In genomic region chr17:72974605-72975232, GRCh38 we compare ENCODE assay signal across 23 cellular contexts.
DNase-seq lines count a peak whose midpoint lies in the region; ATAC-seq, FAIRE-seq and TF ChIP-seq lines count a peak whose summit lies in the region.
"Had no signal": no experiment of that assay in that cellular context is flagged by ENCODE, and none has a peak within 500 bp of the region (broad histone marks: within the 10 kb centered on the region; RNA-seq: fewer than 3 reads in every experiment).

No MANE protein-coding gene starts in this region.

- no peak overlapping the region for H3K27ac ChIP-seq in IMR-90 (ENCODE audit: insufficient read depth, low read length)
- H3K27ac ChIP-seq in astrocyte (ENCODE audit: low read depth, low read length): no peak overlapping the region
- H3K27ac ChIP-seq: gastroesophageal sphincter had no signal

- peaks cover 41% of the 10 kb centered on the region for H3K4me1 Mint-ChIP-seq in astrocyte (ENCODE audit: low read depth, unreplicated experiment)
- H3K4me1 Mint-ChIP-seq in activated CD4-positive, alpha-beta memory T cell treated with anti-CD3 and anti-CD28 coated beads for 36 hours (ENCODE audit: low read depth): peaks cover 5% of the 10 kb centered on the region
- H3K4me1 Mint-ChIP-seq in stimulated activated naive CD8-positive, alpha-beta T cell treated with anti-CD3 and anti-CD28 coated beads, Interleukin-15, amount 100 ng/mL, for 72 hours: peaks cover 27% of the 10 kb centered on the region

- no peak overlapping the region for H3K27ac Mint-ChIP-seq in astrocyte (ENCODE audit: unreplicated experiment)
- no peak overlapping the region for H3K27ac Mint-ChIP-seq in activated CD4-positive, alpha-beta memory T cell treated with anti-CD3 and anti-CD28 coated beads for 36 hours
- no peak overlapping the region for H3K27ac Mint-ChIP-seq in stimulated activated naive CD8-positive, alpha-beta T cell treated with anti-CD3 and anti-CD28 coated beads, Interleukin-15, amount 100 ng/mL, for 72 hours
- H3K27ac Mint-ChIP-seq: activated CD4-positive, alpha-beta memory T cell treated with anti-CD3 and anti-CD28 coated beads, Interleukin-2, amount 10 ng/mL, durations not matched to agents 7 days and 5 days; activated naive CD4-positive, alpha-beta T cell treated with anti-CD3 and anti-CD28 coated beads for 36 hours; CD8-positive, alpha-beta T cell; stimulated activated naive B cell treated with anti-CD40 and anti-IgM and Interleukin-4, amounts not matched to agents 10 μg/mL and 1 μg/mL and 100 μg/mL, for 72 hours had no signal

- no peak overlapping the region for H4K8ac ChIP-seq in IMR-90 (ENCODE audit: low read depth in 2 of 2, low read length in 2 of 2)

- H3K18ac ChIP-seq in IMR-90 (ENCODE audit: low read depth, low read length): no peak overlapping the region

- H3K23ac ChIP-seq in IMR-90 (ENCODE audit: low read depth, low read length): no peak overlapping the region

- CTCF ChIA-PET in IMR-90 (lab: Yijun Ruan, JAX): interaction anchor here (0.6 to 1.2 kb wide), 3 partner anchors 27 to 186 kb away, joined by 3 to 4 read pairs (median 3); no protein-coding TSS in a partner anchor
- CTCF ChIA-PET in activated CD4-positive, alpha-beta memory T cell treated with anti-CD3 and anti-CD28 coated beads for 36 hours (lab: Charles Lee): interaction anchor here (2.1 kb wide), 1 partner anchor 11 kb away, joined by 13 read pairs; no protein-coding TSS in a partner anchor

- H2BK5ac ChIP-seq in IMR-90 (ENCODE audit: low read depth, low read length, poor library complexity, severe bottlenecking): no peak overlapping the region

- DNase-seq in DMS53 treated with DMSO at 0.1 percent for 48 hours (lab: John Stamatoyannopoulos, UW; ENCODE audit: unreplicated experiment) (peak; percentile 56), IMR-90 (peak; percentile 83), astrocyte (ENCODE audit: low read depth) (peak; percentile 24), kidney tubule cell (ENCODE audit: low spot score) (peak; percentile 48), NCI-H2171 treated with DMSO at 0.1 percent for 48 hours (lab: John Stamatoyannopoulos, UW) (no peak), T-helper 1 cell (no peak)
- DNase-seq in activated CD4-positive, alpha-beta memory T cell treated with anti-CD3 and anti-CD28 coated beads for 36 hours: no peak
- DNase-seq in stimulated activated naive CD8-positive, alpha-beta T cell treated with anti-CD3 and anti-CD28 coated beads, Interleukin-15, amount 100 ng/mL, for 72 hours: no peak
- DNase-seq: activated CD4-positive, alpha-beta memory T cell treated with anti-CD3 and anti-CD28 coated beads, Interleukin-2, amount 10 ng/mL, durations not matched to agents 7 days and 5 days; activated CD4-positive, CD25-positive, alpha-beta regulatory T cell; activated naive CD4-positive, alpha-beta T cell treated with anti-CD3 and anti-CD28 coated beads for 36 hours; activated T-cell treated with anti-CD3 and anti-CD28 coated beads, Interleukin-2, amount 50 U/mL, for 4 hours; CD8-positive, alpha-beta T cell; erythroblast; midbrain; NCI-H1694; NCI-H2227 treated with DMSO at 0.1 percent for 48 hours; NK-92 treated with Interleukin-12 subunit alpha and Interleukin-12 subunit beta, amount 100 ng/mL, for 24 hours; SK-N-SH; stimulated activated CD4-positive, alpha-beta T cell treated with anti-CD3 and anti-CD28 coated beads, Interleukin-1b, Interleukin-23, amount 100 ng/mL, for 48 hours; stimulated activated naive B cell treated with anti-CD40 and anti-IgM and Interleukin-4, amounts not matched to agents 10 μg/mL and 1 μg/mL and 100 μg/mL, for 72 hours had no signal

- no peak for FAIRE-seq in astrocyte (lab: Jason Lieb, UNC)

- no peak overlapping the region for H2BK20ac ChIP-seq in IMR-90 (ENCODE audit: low read depth, low read length)

- H3K79me1 ChIP-seq in IMR-90 (ENCODE audit: low read depth in 1 of 2, low read length in 2 of 2): peaks cover 0 to 23% of the 10 kb centered on the region in 2 experiments; a peak in 3 of 4 replicates

- no peaks in the 10 kb centered on the region for H3K9me3 ChIP-seq in IMR-90 (ENCODE audit: control insufficient read depth, insufficient read depth, low read length)
- no peaks in the 10 kb centered on the region for H3K9me3 ChIP-seq in astrocyte (ENCODE audit: insufficient read depth, low read depth, low read length)
- H3K9me3 ChIP-seq: gastroesophageal sphincter, SK-N-SH had no signal

- no peaks in the 10 kb centered on the region for H3K79me2 ChIP-seq in astrocyte (ENCODE audit: insufficient read depth, low read length)

- WGBS in IMR-90 (ENCODE audit: extremely low coverage in 2 of 2, insufficient read length in 1 of 2), 2 experiments: no CpG with 5 or more reads among the region's 4 CpGs

- TF ChIP-seq POLR2A in IMR-90 (IDR thresholded peaks at IDR 0.05; ENCODE audit: low read depth, low read length): no peak

- H4K20me1 ChIP-seq in IMR-90 (ENCODE audit: insufficient read depth, low read length): no peaks in the 10 kb centered on the region
- H4K20me1 ChIP-seq in astrocyte (ENCODE audit: insufficient read depth, low read length): no peaks in the 10 kb centered on the region

- no peak overlapping the region for H3K4me2 ChIP-seq in IMR-90 (ENCODE audit: low read depth, low read length)
- H3K4me2 ChIP-seq in astrocyte (ENCODE audit: low read length): peak overlapping the region; percentile 10
- H3K4me2 ChIP-seq: SK-N-SH had no signal

- H2BK120ac ChIP-seq in IMR-90 (ENCODE audit: low read depth, low read length): no peak overlapping the region

- no peak overlapping the region for H3K14ac ChIP-seq in IMR-90 (replicated peaks; ENCODE audit: low read depth, low read length)

- H3K56ac ChIP-seq in IMR-90 (ENCODE audit: extremely low read depth, insufficient read depth, low read length): no peak overlapping the region

- H3K4me3 ChIP-seq in IMR-90 (ENCODE audit: insufficient read depth, low read depth, low read length) (no peak overlapping the region), astrocyte (ENCODE audit: insufficient read depth, low read depth, low read length) (no peak overlapping the region)
- H3K4me3 ChIP-seq: gastroesophageal sphincter had no signal

- H3K36me3 ChIP-seq in IMR-90 (ENCODE audit: control insufficient read depth, insufficient read depth, low read length): no peaks in the 10 kb centered on the region
- H3K36me3 ChIP-seq in astrocyte (ENCODE audit: insufficient read depth, low read length): no peaks in the 10 kb centered on the region
- H3K36me3 ChIP-seq: gastroesophageal sphincter had no signal

- no peaks in the 10 kb centered on the region for H3K27me3 Mint-ChIP-seq in astrocyte (ENCODE audit: low read depth, unreplicated experiment)
- no peaks in the 10 kb centered on the region for H3K27me3 Mint-ChIP-seq in activated CD4-positive, alpha-beta memory T cell treated with anti-CD3 and anti-CD28 coated beads for 36 hours
- H3K27me3 Mint-ChIP-seq in stimulated activated naive CD8-positive, alpha-beta T cell treated with anti-CD3 and anti-CD28 coated beads, Interleukin-15, amount 100 ng/mL, for 72 hours: no peaks in the 10 kb centered on the region
- H3K27me3 Mint-ChIP-seq: activated CD4-positive, alpha-beta memory T cell treated with anti-CD3 and anti-CD28 coated beads, Interleukin-2, amount 10 ng/mL, durations not matched to agents 7 days and 5 days; stimulated activated naive B cell treated with anti-CD40 and anti-IgM and Interleukin-4, amounts not matched to agents 10 μg/mL and 1 μg/mL and 100 μg/mL, for 72 hours had no signal

- no peak overlapping the region for H2AK5ac ChIP-seq in IMR-90 (ENCODE audit: low read depth, low read length)

- TF ChIP-seq RAD21 in IMR-90 (IDR thresholded peaks at IDR 0.05; ENCODE audit: low read length): no peak

- in situ Hi-C loops in IMR-90 (cut with MboI; ENCODE audit: low sequenced_read_pairs): loop anchor here (25.0 kb wide), 1 partner anchor 412 kb away; no protein-coding TSS in a partner anchor

- H3K9me1 ChIP-seq in IMR-90 (ENCODE audit: insufficient read depth, low read length): peaks cover 17% of the 10 kb centered on the region

- H2BK15ac ChIP-seq in IMR-90 (ENCODE audit: low read depth, low read length): no peak overlapping the region

- no peak overlapping the region for H3K9ac ChIP-seq in IMR-90 (ENCODE audit: low read depth, low read length)
- H3K9ac ChIP-seq in astrocyte (ENCODE audit: low read length): no peak overlapping the region
- H3K9ac ChIP-seq: SK-N-SH had no signal

- H2AK9ac ChIP-seq in IMR-90 (replicated peaks; ENCODE audit: low read depth, low read length, poor library complexity): no peak overlapping the region

- no peak overlapping the region for H3K4ac ChIP-seq in IMR-90 (ENCODE audit: low read depth, low read length)

- dilution Hi-C loops in IMR-90 (cut with HindIII; ENCODE audit: low sequenced_read_pairs, unreplicated experiment): no loop called here

- peaks cover 13% of the 10 kb centered on the region for H3K4me1 ChIP-seq in IMR-90 (ENCODE audit: control insufficient read depth, insufficient read depth, low read length)
- H3K4me1 ChIP-seq in astrocyte (ENCODE audit: insufficient read depth, low read length): peaks cover 22% of the 10 kb centered on the region

- H3K36me3 Mint-ChIP-seq in astrocyte (ENCODE audit: low read depth, unreplicated experiment): peaks cover 4% of the 10 kb centered on the region
- peaks cover 5% of the 10 kb centered on the region for H3K36me3 Mint-ChIP-seq in activated CD4-positive, alpha-beta memory T cell treated with anti-CD3 and anti-CD28 coated beads for 36 hours

- no peak overlapping the region for H4K5ac ChIP-seq in IMR-90 (ENCODE audit: low read depth, low read length)

- H2AFZ ChIP-seq in IMR-90 (replicated peaks; ENCODE audit: low read length, poor library complexity): no peak overlapping the region
- H2AFZ ChIP-seq in astrocyte (ENCODE audit: low read depth, low read length): no peak overlapping the region

- no peak overlapping the region for H4K91ac ChIP-seq in IMR-90 (ENCODE audit: insufficient read depth, low read depth, low read length)

- peaks cover 5% of the 10 kb centered on the region for H3K9me3 Mint-ChIP-seq in astrocyte (ENCODE audit: unreplicated experiment)
- H3K9me3 Mint-ChIP-seq in activated CD4-positive, alpha-beta memory T cell treated with anti-CD3 and anti-CD28 coated beads for 36 hours: peaks cover 4% of the 10 kb centered on the region
- H3K9me3 Mint-ChIP-seq in stimulated activated naive CD8-positive, alpha-beta T cell treated with anti-CD3 and anti-CD28 coated beads, Interleukin-15, amount 100 ng/mL, for 72 hours: peaks cover 0 to 9% of the 10 kb centered on the region in 2 donors
- H3K9me3 Mint-ChIP-seq: activated CD4-positive, alpha-beta memory T cell treated with anti-CD3 and anti-CD28 coated beads, Interleukin-2, amount 10 ng/mL, durations not matched to agents 7 days and 5 days; activated T-cell treated with anti-CD3 and anti-CD28 coated beads, Interleukin-2, amount 50 U/mL, for 4 hours had no signal

- H3K4me3 Mint-ChIP-seq in astrocyte (ENCODE audit: unreplicated experiment): no peak overlapping the region
- H3K4me3 Mint-ChIP-seq in activated CD4-positive, alpha-beta memory T cell treated with anti-CD3 and anti-CD28 coated beads for 36 hours: no peak overlapping the region
- H3K4me3 Mint-ChIP-seq in stimulated activated naive CD8-positive, alpha-beta T cell treated with anti-CD3 and anti-CD28 coated beads, Interleukin-15, amount 100 ng/mL, for 72 hours: no peak overlapping the region
- H3K4me3 Mint-ChIP-seq: activated CD4-positive, alpha-beta memory T cell treated with anti-CD3 and anti-CD28 coated beads, Interleukin-2, amount 10 ng/mL, durations not matched to agents 7 days and 5 days; activated naive CD4-positive, alpha-beta T cell treated with anti-CD3 and anti-CD28 coated beads for 36 hours; activated T-cell treated with anti-CD3 and anti-CD28 coated beads, Interleukin-2, amount 50 U/mL, for 4 hours; CD8-positive, alpha-beta T cell; stimulated activated naive B cell treated with anti-CD40 and anti-IgM and Interleukin-4, amounts not matched to agents 10 μg/mL and 1 μg/mL and 100 μg/mL, for 72 hours had no signal

- TF ChIP-seq CTCF in IMR-90 (conservative IDR thresholded peaks at IDR 0.05; ENCODE audit: low read depth, low read length) (no peak), astrocyte (IDR thresholded peaks at IDR 0.05; ENCODE audit: insufficient read depth, low read depth, low read length) (no peak)

- no peaks in the 10 kb centered on the region for H3K27me3 ChIP-seq in IMR-90 (ENCODE audit: control insufficient read depth, insufficient read depth, low read length)
- H3K27me3 ChIP-seq in astrocyte (ENCODE audit: insufficient read depth, low read length): no peaks in the 10 kb centered on the region
- H3K27me3 ChIP-seq: gastroesophageal sphincter had no signal

- POLR2A ChIA-PET in IMR-90 (lab: Charles Lee; ENCODE audit: unreplicated experiment): interaction anchor here (0.6 kb wide), 1 partner anchor 13 kb away, joined by 9 read pairs; no protein-coding TSS in a partner anchor
- POLR2A ChIA-PET in activated CD4-positive, alpha-beta memory T cell treated with anti-CD3 and anti-CD28 coated beads for 36 hours (lab: Charles Lee): interaction anchor here (0.7 kb wide), 1 partner anchor 10 kb away, joined by 3 read pairs; no protein-coding TSS in a partner anchor

- intact Hi-C loops in IMR-90 (cut with micrococcal nuclease): no loop called here
- intact Hi-C loops in activated CD4-positive, alpha-beta memory T cell treated with anti-CD3 and anti-CD28 coated beads for 36 hours (cut with micrococcal nuclease): no loop called here

- BruUV-seq in IMR-90 (replicated peaks; lab: Mats Ljungman, UMichigan): no TSS peak

- ATAC-seq in IMR-90 (ENCODE audit: low read depth): peak; percentile 60
- ATAC-seq in stimulated activated naive CD8-positive, alpha-beta T cell treated with anti-CD3 and anti-CD28 coated beads, Interleukin-15, amount 100 ng/mL, for 72 hours: no peak
- ATAC-seq: activated T-cell treated with anti-CD3 and anti-CD28 coated beads, Interleukin-2, amount 50 U/mL, for 4 hours; CD8-positive, alpha-beta T cell; gastroesophageal sphincter; left lobe of liver; stimulated activated naive B cell treated with anti-CD40 and anti-IgM and Interleukin-4, amounts not matched to agents 10 μg/mL and 1 μg/mL and 100 μg/mL, for 72 hours had no signal

Comparison
In these comparisons a context has a peak if more than half of its experiments do, and no peak if none do; other contexts are left out.
1. DNase-seq: peak in DMS53 treated with DMSO at 0.1 percent for 48 hours (single experiment), IMR-90 (single experiment), astrocyte (single experiment) and kidney tubule cell (single experiment); none in activated CD4-positive, alpha-beta memory T cell treated with anti-CD3 and anti-CD28 coated beads for 36 hours (single experiment), stimulated activated naive CD8-positive, alpha-beta T cell treated with anti-CD3 and anti-CD28 coated beads, Interleukin-15, amount 100 ng/mL, for 72 hours (0 of 2), NCI-H2171 treated with DMSO at 0.1 percent for 48 hours (single experiment) and T-helper 1 cell (0 of 5).